In the genomic region with DNA sequence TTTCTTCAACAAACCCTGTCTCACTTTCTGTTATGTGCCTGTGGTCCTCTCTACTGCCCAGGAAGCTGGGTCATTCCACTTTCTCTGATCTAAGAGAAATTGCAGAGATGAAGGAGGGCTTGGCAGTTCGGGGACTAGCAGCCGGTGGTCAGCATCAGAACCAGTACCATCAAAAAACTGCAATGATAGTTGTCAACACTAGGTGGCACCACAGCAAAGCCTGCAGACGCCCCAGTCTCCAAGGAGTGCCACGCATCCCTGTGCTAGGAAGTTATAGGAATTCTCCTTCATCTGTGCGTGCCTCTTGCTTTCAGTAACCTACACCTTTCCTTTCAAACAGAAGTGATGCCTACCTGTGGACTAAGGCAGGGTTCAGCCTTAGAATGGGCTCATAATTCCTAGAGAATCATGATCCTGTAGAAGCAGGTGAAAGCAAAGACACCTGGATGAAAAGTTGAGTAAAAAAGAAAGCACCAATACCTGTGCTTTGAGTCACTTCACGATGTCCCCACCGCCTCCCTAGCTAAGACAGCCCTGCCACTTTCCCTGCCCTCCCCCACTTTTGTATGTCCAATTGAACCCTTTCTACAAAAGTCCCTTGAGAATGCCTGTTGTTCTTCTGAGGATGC, we compare ENCODE assay signal across 8 cellular contexts.
DNase-seq lines count a peak whose midpoint lies in the region; ATAC-seq and TF ChIP-seq lines count a peak whose summit lies in the region.

No MANE protein-coding gene starts in this region.

- WGBS in endodermal cell (ENCODE audit: insufficient coverage in 1 of 2, insufficient read length in 1 of 2), 2 experiments: 36 to 42% methylated on average over 4 to 7 of the region's 7 CpGs
- 23 to 25% methylated on average over 7 of the region's 7 CpGs for WGBS in upper lobe of left lung, 2 donors

- DNase-seq in NCI-H510A treated with DMSO at 0.1 percent for 48 hours (lab: John Stamatoyannopoulos, UW) (peak; percentile 7), NCI-H510A (lab: John Stamatoyannopoulos, UW) (no peak), RWPE2 (ENCODE audit: low spot score) (no peak), endodermal cell (peak; percentile 89), medulla oblongata (ENCODE audit: extremely low spot score) (peak; percentile 77), upper lobe of left lung (peak in 1 of 2 donors; percentile 36), ureter (ENCODE audit: low spot score) (no peak)

- H3K4me3 Mint-ChIP-seq in endodermal cell: no peak overlapping the region

- no peak for TF ChIP-seq EP300 in upper lobe of left lung (IDR thresholded peaks at IDR 0.05)

- H3K4me1 Mint-ChIP-seq in endodermal cell: peaks cover 16% of the 10 kb centered on the region

- H3K9me3 Mint-ChIP-seq in endodermal cell: peaks cover 4% of the 10 kb centered on the region

- no peaks in the 10 kb centered on the region for H3K4me1 ChIP-seq in RWPE2 (ENCODE audit: insufficient read depth, poor library complexity, severe bottlenecking)
- peaks cover 5% of the 10 kb centered on the region for H3K4me1 ChIP-seq in endodermal cell (ENCODE audit: control insufficient read depth, insufficient read depth, low read length)
- H3K4me1 ChIP-seq in upper lobe of left lung: peaks cover 0 to 8% (median 2%) of the 10 kb centered on the region in 4 donors

- peak; percentile 59 for ATAC-seq in HG03342 (IDR thresholded peaks at IDR 0.05; ENCODE audit: unreplicated experiment)
- ATAC-seq in RWPE2 (ENCODE audit: low read depth): peak; percentile 63; the same call in 2 of the 3 replicates
- peak; percentile 72 to 90 for ATAC-seq in upper lobe of left lung (ENCODE audit: low FRiP score in 2 of 2)

- H3K9me3 ChIP-seq in RWPE2 (ENCODE audit: severe bottlenecking) (no peaks in the 10 kb centered on the region), endodermal cell (ENCODE audit: control insufficient read depth, low read length) (peaks cover 9% of the 10 kb centered on the region), upper lobe of left lung (no peaks in the 10 kb centered on the region)

- H3K4me3 ChIP-seq in RWPE2 (ENCODE audit: severe bottlenecking) (no peak overlapping the region), endodermal cell (ENCODE audit: low read length) (peak overlapping the region; percentile 60), upper lobe of left lung (no peak overlapping the region)

- H3K9ac ChIP-seq in endodermal cell (ENCODE audit: extremely low read depth, low read length, poor library complexity, severe bottlenecking): no peak overlapping the region

- TF ChIP-seq CTCF in RWPE2 (IDR thresholded peaks at IDR 0.05; ENCODE audit: poor library complexity, severe bottlenecking): peak; percentile 78
- TF ChIP-seq CTCF in endodermal cell (conservative IDR thresholded peaks at IDR 0.05): peak; percentile 91
- TF ChIP-seq CTCF in upper lobe of left lung (IDR thresholded peaks at IDR 0.05): peak in 5 of 6 experiments; percentile 38 to 74 (median 55)

- H3K36me3 ChIP-seq in RWPE2 (ENCODE audit: low read depth) (no peaks in the 10 kb centered on the region), endodermal cell (ENCODE audit: control insufficient read depth, insufficient read depth, low read length) (no peaks in the 10 kb centered on the region), upper lobe of left lung (no peaks in the 10 kb centered on the region)

- H3K27me3 Mint-ChIP-seq in endodermal cell (ENCODE audit: insufficient read depth): no peaks in the 10 kb centered on the region

- H3K27me3 ChIP-seq in RWPE2 (ENCODE audit: insufficient read depth, poor library complexity, severe bottlenecking): no peaks in the 10 kb centered on the region
- H3K27me3 ChIP-seq in endodermal cell (ENCODE audit: control insufficient read depth, insufficient read depth, low read length, poor library complexity, severe bottlenecking): no peaks in the 10 kb centered on the region
- H3K27me3 ChIP-seq in upper lobe of left lung: no peaks in the 10 kb centered on the region

- H3K36me3 Mint-ChIP-seq in endodermal cell (ENCODE audit: low read depth): no peaks in the 10 kb centered on the region

- H3K27ac ChIP-seq in RWPE2 (ENCODE audit: poor library complexity, severe bottlenecking): no peak overlapping the region
- no peak overlapping the region for H3K27ac ChIP-seq in endodermal cell (ENCODE audit: low read depth, low read length)
- H3K27ac ChIP-seq in upper lobe of left lung: no peak overlapping the region

- H3K27ac Mint-ChIP-seq in endodermal cell: peak overlapping the region; percentile 89

- no peak for TF ChIP-seq POLR2A in upper lobe of left lung (IDR thresholded peaks at IDR 0.05)

Comparison
In these comparisons a context has a peak if more than half of its experiments do, and no peak if none do; other contexts are left out.
1. DNase-seq: peak in NCI-H510A treated with DMSO at 0.1 percent for 48 hours (single experiment), endodermal cell (single experiment) and medulla oblongata (single experiment); none in NCI-H510A (single experiment), RWPE2 (single experiment) and ureter (single experiment).
2. Peak in every context shown above with its lines, with median percentiles within 50 percentile points of each other: ATAC-seq and CTCF ChIP-seq.